1 cellular context compared by ENCODE assay signal in the genomic region with DNA sequence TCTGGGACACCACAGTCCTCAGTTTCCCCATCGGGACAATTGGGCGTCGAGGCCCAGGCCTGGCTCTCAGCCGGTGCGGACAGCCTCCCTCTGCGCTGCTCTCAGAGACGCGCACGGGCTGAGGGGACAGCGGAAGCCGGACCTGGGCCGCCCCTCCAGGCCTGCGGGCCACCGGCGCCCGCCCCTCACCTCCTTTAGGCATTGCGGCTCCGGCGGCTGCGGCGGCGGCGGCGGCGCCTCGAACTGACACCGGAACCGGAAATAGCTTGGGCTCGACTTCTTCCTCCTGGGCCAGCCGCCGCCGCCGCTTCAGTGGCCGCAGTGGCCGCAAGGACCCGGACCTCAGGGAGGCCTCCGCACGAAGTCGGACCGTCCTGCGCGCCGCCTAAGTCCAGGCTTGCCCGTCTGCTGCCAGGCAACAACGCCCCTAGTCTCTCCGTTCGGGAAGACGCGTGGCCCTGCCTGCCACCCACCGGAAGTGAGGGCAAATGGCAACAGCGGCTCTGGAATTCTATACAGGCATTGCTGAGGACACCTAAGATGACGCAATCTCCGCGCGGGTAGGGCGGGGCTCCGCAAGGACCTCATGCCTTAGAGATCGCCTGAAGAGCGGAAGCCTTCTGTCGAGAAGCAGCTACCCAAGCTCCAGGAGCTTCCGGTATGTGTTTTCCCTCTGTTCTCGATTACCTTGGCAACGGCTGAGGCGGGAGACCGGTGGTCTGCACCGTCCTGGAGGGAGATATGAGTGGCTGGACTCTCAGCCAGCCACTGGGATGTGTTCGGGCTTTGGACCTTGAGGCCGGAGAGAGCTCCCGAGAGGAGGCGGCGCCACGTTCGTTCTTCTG.
TF ChIP-seq lines count a peak whose summit lies in the region.

Gene BUD31 (plus strand): TSS at position 623 of the 845 bp plus-strand sequence. CDS start 2,124 bp downstream, outside the sequence.
Gene PDAP1 (minus strand): TSS at position 251 of the 845 bp plus-strand sequence. CDS start 49 bp downstream, at position 202.

TF ChIP-seq in SK-N-SH treated with all-trans-retinoic acid at 6 μM for 48 hours, 23 proteins besides CTCF, POLR2A, EP300 and RAD21 (continued from another document):
- TF ChIP-seq TSHZ2 (CRISPR knock-in tag; IDR thresholded peaks at IDR 0.05) (no peak; the same call in 1 of the 2 replicates), RARB (CRISPR knock-in tag; IDR thresholded peaks at IDR 0.05) (no peak)
